1 cellular context compared by ENCODE assay signal in the genomic region with DNA sequence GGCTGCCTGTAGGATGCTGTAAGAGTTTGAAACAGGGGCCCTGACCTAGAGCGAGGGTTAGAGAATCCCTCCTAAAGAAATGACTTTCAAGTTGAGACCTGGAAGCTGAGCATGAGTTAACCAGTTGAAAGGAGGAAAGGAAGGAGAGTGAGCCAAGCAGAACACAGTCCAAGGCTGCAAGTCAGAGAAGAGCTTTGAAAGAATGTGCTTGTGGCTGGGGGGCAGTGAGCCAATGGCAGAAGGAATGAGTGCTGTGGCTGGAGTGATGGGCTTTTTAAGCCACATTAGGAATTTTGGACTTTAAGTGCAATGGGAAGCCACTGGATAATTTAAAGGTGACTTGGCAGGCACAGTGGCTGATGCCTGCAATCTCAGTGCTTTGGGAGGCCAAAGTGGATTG.
TF ChIP-seq lines count a peak whose summit lies in the region.

No MANE protein-coding gene starts in this region.

TF ChIP-seq in GM23338, 12 proteins besides CTCF, POLR2A, EP300 and RAD21 (continued from another document):
- TF ChIP-seq ZNF462 (CRISPR knock-in tag; IDR thresholded peaks at IDR 0.05) (no peak), JUNB (IDR thresholded peaks at IDR 0.05; ENCODE audit: unreplicated experiment) (no peak), CREB1 (CRISPR knock-in tag; IDR thresholded peaks at IDR 0.05; ENCODE audit: low read depth) (no peak), EZH2phosphoT487 (IDR thresholded peaks at IDR 0.05; ENCODE audit: unreplicated experiment) (no peak), NANOG (IDR thresholded peaks at IDR 0.05; ENCODE audit: borderline replicate concordance) (no peak), ETS1 (IDR thresholded peaks at IDR 0.05) (no peak), ZNF331 (CRISPR knock-in tag; IDR thresholded peaks at IDR 0.05; ENCODE audit: low read depth) (no peak), ZNF114 (CRISPR knock-in tag; IDR thresholded peaks at IDR 0.05) (no peak), EZH2 (IDR thresholded peaks at IDR 0.05; ENCODE audit: low read depth, unreplicated experiment) (no peak), POLR2AphosphoS5 (IDR thresholded peaks at IDR 0.05; ENCODE audit: low read depth) (no peak)
- TF ChIP-seq, protein P1, sequence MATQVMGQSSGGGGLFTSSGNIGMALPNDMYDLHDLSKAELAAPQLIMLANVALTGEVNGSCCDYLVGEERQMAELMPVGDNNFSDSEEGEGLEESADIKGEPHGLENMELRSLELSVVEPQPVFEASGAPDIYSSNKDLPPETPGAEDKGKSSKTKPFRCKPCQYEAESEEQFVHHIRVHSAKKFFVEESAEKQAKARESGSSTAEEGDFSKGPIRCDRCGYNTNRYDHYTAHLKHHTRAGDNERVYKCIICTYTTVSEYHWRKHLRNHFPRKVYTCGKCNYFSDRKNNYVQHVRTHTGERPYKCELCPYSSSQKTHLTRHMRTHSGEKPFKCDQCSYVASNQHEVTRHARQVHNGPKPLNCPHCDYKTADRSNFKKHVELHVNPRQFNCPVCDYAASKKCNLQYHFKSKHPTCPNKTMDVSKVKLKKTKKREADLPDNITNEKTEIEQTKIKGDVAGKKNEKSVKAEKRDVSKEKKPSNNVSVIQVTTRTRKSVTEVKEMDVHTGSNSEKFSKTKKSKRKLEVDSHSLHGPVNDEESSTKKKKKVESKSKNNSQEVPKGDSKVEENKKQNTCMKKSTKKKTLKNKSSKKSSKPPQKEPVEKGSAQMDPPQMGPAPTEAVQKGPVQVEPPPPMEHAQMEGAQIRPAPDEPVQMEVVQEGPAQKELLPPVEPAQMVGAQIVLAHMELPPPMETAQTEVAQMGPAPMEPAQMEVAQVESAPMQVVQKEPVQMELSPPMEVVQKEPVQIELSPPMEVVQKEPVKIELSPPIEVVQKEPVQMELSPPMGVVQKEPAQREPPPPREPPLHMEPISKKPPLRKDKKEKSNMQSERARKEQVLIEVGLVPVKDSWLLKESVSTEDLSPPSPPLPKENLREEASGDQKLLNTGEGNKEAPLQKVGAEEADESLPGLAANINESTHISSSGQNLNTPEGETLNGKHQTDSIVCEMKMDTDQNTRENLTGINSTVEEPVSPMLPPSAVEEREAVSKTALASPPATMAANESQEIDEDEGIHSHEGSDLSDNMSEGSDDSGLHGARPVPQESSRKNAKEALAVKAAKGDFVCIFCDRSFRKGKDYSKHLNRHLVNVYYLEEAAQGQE (IDR thresholded peaks at IDR 0.05; ENCODE audit: unreplicated experiment), result no peak
